ENCODE assay signal across 9 cellular contexts in the genomic region with DNA sequence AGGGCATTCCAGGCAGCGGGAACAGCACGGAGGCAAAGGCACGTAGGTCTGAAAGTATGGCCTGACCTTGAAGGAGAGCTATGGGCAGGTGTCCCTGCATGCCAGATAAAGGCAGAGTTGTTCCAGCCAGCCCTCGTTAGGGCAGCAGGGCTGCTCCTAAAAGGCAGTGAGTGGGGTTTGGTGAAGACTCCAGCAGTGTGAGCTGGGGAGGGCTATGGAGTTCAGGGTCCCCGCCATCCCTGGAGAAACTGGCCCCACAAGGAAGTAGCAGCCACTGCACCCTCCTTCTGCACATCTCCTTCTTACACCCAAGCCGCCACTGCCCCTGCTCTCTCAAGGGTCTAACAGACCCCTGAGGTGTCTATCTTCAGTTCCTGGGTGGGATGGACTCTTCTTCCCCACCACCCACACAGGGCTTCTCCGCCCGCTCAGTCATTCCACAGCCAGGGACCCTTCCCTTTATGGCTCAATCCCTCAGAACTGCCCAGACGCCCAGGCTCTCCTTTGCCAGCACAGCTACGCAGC. TPM values are rescaled to one million over a fixed set of nuclear protein-coding genes. Genes with fewer than 3 reads are reported as not detected.
DNase-seq lines count a peak whose midpoint lies in the region; ATAC-seq and TF ChIP-seq lines count a peak whose summit lies in the region.
"Had no signal": no experiment of that assay in that cellular context is flagged by ENCODE, and none has a peak within 500 bp of the region (broad histone marks: within the 10 kb centered on the region; RNA-seq: fewer than 3 reads in every experiment).

No MANE protein-coding gene starts in this region.

- TF ChIP-seq CTCF in AG04450 (IDR thresholded peaks at IDR 0.05; ENCODE audit: low read depth, low read length) = no peak
- TF ChIP-seq CTCF in colonic mucosa (IDR thresholded peaks at IDR 0.05) = no peak

- no peak for ATAC-seq in naive B cell (ENCODE audit: low read depth in 2 of 2)
- ATAC-seq in GM18517 (IDR thresholded peaks at IDR 0.05; ENCODE audit: unreplicated experiment) = no peak

- POLR2A ChIA-PET in AG04450 (lab: Yijun Ruan, JAX) = interaction anchor here (2.9 kb wide), 1 partner anchor 11 kb away, joined by 12 read pairs; no protein-coding TSS in a partner anchor
- POLR2A ChIA-PET in HEK293T (lab: Yijun Ruan, JAX) = no interaction called here

- H3K27me3 ChIP-seq in AG04450 (ENCODE audit: control insufficient read depth, insufficient read depth, low read length) = no peaks in the 10 kb centered on the region
- no peaks in the 10 kb centered on the region for H3K27me3 ChIP-seq in colonic mucosa

- CTCF ChIA-PET in AG04450 (lab: Charles Lee) (interaction anchor here (1.4 kb wide), 1 partner anchor 267 kb away, joined by 5 read pairs; no protein-coding TSS in a partner anchor), HEK293T (lab: Yijun Ruan, JAX) (interaction anchor here (0.6 to 1.2 kb wide), 2 partner anchors 9 kb away, joined by 3 read pairs; no protein-coding TSS in a partner anchor)

- H3K9ac ChIP-seq in colonic mucosa (ENCODE audit: low read depth in 2 of 2, low read length in 2 of 2) = peak overlapping the region; percentile 64 to 88

- DNase-seq in AG04450 (ENCODE audit: low read depth, low spot score) = no peak
- DNase-seq in colonic mucosa = no peak
- no peak for DNase-seq in naive B cell
- no peak for DNase-seq in HEK293T (ENCODE audit: extremely low spot score)
- DNase-seq in NCI-H524 (lab: John Stamatoyannopoulos, UW) = no peak
- DNase-seq in NCI-H345 treated with DMSO at 0.1 percent for 48 hours (lab: John Stamatoyannopoulos, UW; ENCODE audit: unreplicated experiment) = no peak

- H3K36me3 Mint-ChIP-seq in naive B cell = peaks cover 13% of the 10 kb centered on the region in 2 donors

- peaks cover 22% of the 10 kb centered on the region for H3K36me3 ChIP-seq in KOPT-K1 (ENCODE audit: insufficient read depth, low read length)
- H3K36me3 ChIP-seq in colonic mucosa = no peaks in the 10 kb centered on the region

- intact Hi-C loops in colonic mucosa (cut with DNase I) = no loop called here

- H3K4me1 Mint-ChIP-seq in naive B cell = peaks cover 85% of the 10 kb centered on the region in 3 donors

- H3K4me1 ChIP-seq in colonic mucosa = peaks cover 16% of the 10 kb centered on the region

- H3K27ac ChIP-seq in AG04450 (ENCODE audit: low read depth, low read length) = peak overlapping the region; percentile 81
- peak overlapping the region; percentile 100 for H3K27ac ChIP-seq in KOPT-K1 (ENCODE audit: low read depth, low read length, poor library complexity, severe bottlenecking)
- peak overlapping the region; percentile 90 for H3K27ac ChIP-seq in colonic mucosa

- peak overlapping the region; percentile 74 for H3K4me3 ChIP-seq in AG04450 (ENCODE audit: low read depth, low read length)
- peak overlapping the region; percentile 49 for H3K4me3 ChIP-seq in colonic mucosa

- no peaks in the 10 kb centered on the region for H3K27me3 Mint-ChIP-seq in naive B cell

- peak overlapping the region; percentile 79 to 99 (median 98) for H3K27ac Mint-ChIP-seq in naive B cell

- H3K9me3 ChIP-seq in AG04450 (ENCODE audit: control insufficient read depth, insufficient read depth, low read length) (no peaks in the 10 kb centered on the region), KOPT-K1 (ENCODE audit: insufficient read depth, low read length, poor library complexity, severe bottlenecking) (no peaks in the 10 kb centered on the region), colonic mucosa (no peaks in the 10 kb centered on the region)

- peak overlapping the region; percentile 95 to 99 (median 97) for H3K4me3 Mint-ChIP-seq in naive B cell

- no peaks in the 10 kb centered on the region for H3K9me3 Mint-ChIP-seq in naive B cell

TF ChIP-seq in HEK293T, 16 proteins besides CTCF, POLR2A, EP300 and RAD21:
- TF ChIP-seq FOXM1 (IDR thresholded peaks at IDR 0.05; ENCODE audit: borderline replicate concordance) (no peak), FOXA1 (IDR thresholded peaks at IDR 0.05) (no peak), SP1 (IDR thresholded peaks at IDR 0.05) (no peak), FOXK2 (IDR thresholded peaks at IDR 0.05) (no peak), BHLHE40 (IDR thresholded peaks at IDR 0.05; ENCODE audit: borderline replicate concordance) (no peak)

RNA-seq across cellular contexts. Expression of a gene that starts 1.4 kb away (rescaled TPM):
- 7.0 and 7.5 TPM in 2 replicates for polyA plus RNA-seq in AG04450 (2011; rRNA removed)
- polyA minus RNA-seq in AG04450 (2011; rRNA and poly(A)+ RNA removed) = 12.6 and 12.7 TPM in 2 replicates
- 10 to 100 TPM; 26.9 to 44.9 TPM for total RNA-seq in colonic mucosa
- 10 to 100 TPM in 5 of 6 donors, under 1 TPM in 1; 0.78 to 34.1 (median 13.7) TPM for polyA plus RNA-seq in naive B cell (ENCODE audit: low read depth in 6 of 6)

RNA-seq across cellular contexts. Expression of a gene that starts 56.8 kb away (rescaled TPM):
- polyA plus RNA-seq in AG04450 (2011; rRNA removed) (not detected in 2 replicates), naive B cell (ENCODE audit: low read depth in 6 of 6) (not detected)
- not detected in 2 replicates for polyA minus RNA-seq in AG04450 (2011; rRNA and poly(A)+ RNA removed)
- total RNA-seq in colonic mucosa = 1 to 10 TPM in 1 of 2 donors, not detected in 1; 2.4 TPM
- total RNA-seq: HT1080 had no signal
